ENCODE assay signal across 32 cellular contexts in the genomic region with DNA sequence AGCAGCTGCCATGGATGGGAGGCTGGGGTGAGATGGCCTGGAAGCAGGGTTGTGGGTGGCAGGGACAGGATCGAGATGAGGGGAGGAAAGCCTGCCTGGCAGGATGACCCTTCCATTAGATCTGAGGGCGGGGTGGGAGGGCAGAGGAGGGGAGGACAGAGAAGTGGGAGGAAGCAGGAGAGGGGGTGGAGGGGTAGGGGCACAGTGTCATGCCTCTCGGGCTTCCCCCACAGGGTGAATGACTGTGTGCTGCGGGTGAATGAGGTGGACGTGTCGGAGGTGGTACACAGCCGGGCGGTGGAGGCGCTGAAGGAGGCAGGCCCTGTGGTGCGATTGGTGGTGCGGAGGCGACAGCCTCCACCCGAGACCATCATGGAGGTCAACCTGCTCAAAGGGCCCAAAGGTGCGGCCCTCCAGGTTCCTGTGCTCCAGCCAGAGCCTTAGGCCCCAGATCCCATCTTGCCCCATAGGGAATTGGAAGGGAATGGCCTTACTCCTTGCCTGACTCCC. TPM values are rescaled to one million over a fixed set of nuclear protein-coding genes. Genes with fewer than 3 reads are reported as not detected.
"Had no signal": no experiment of that assay in that cellular context is flagged by ENCODE, and none has a peak within 500 bp of the region (broad histone marks: within the 10 kb centered on the region; RNA-seq: fewer than 3 reads in every experiment).

No MANE protein-coding gene starts in this region.

- H3K9me3 ChIP-seq: ascending aorta had no signal

- H3K27me3 ChIP-seq: ascending aorta had no signal

- H3K4me3 ChIP-seq: ascending aorta, cardiac muscle cell had no signal

- H3K36me3 ChIP-seq: ascending aorta, cardiac muscle cell had no signal

- DNase-seq: activated B cell treated with CpG ODN at 0.5 μM for 24 hours; activated CD4-positive, alpha-beta memory T cell treated with anti-CD3 and anti-CD28 coated beads for 36 hours; activated CD4-positive, alpha-beta T cell treated with anti-CD3 and anti-CD28 coated beads for 4 hours; activated CD4-positive, alpha-beta T cell treated with anti-CD3 and anti-CD28 coated beads, Interleukin-2, amount 10 ng/mL, durations not matched to agents 24 days and 14 days; activated CD4-positive, alpha-beta T cell treated with anti-CD3 and anti-CD28 coated beads, Interleukin-2, amount 50 U/mL, for 1 hour; activated CD4-positive, alpha-beta T cell treated with anti-CD3 and anti-CD28 coated beads, Interleukin-2, amount 50 U/mL, for 4 hours; activated CD4-positive, CD25-positive, alpha-beta regulatory T cell treated with anti-CD3 and anti-CD28 coated beads, Interleukin-2, amount 50 U/mL, for 72 hours; activated CD8-positive, alpha-beta memory T cell treated with anti-CD3 and anti-CD28 coated beads, Interleukin-2, amount 50 U/mL, for 4 hours; activated CD8-positive, alpha-beta T cell treated with anti-CD3 and anti-CD28 coated beads for 36 hours; activated gamma-delta T cell; activated naive CD4-positive, alpha-beta T cell treated with anti-CD3 and anti-CD28 coated beads, Interleukin-2, amount 10 ng/mL, durations not matched to agents 7 days and 5 days; activated naive CD4-positive, alpha-beta T cell treated with Interleukin-2 at 50 U/mL for 16 hours; activated naive CD8-positive, alpha-beta T cell treated with anti-CD3 and anti-CD28 coated beads, Interleukin-2, amount 10 ng/mL, durations not matched to agents 7 days and 5 days; activated naive CD8-positive, alpha-beta T cell treated with anti-CD3 and anti-CD28 coated beads, Interleukin-2, amount 50 U/mL, for 24 hours; activated T-cell treated with anti-CD3 and anti-CD28 coated beads for 4 hours; activated T-cell treated with anti-CD3 and anti-CD28 coated beads, Interleukin-2, amount 50 U/mL, for 1 hour; activated T-cell treated with anti-CD3 and anti-CD28 coated beads, Interleukin-2, amount 50 U/mL, for 4 hours; activated T-cell treated with anti-CD3 and anti-CD28 coated beads, Interleukin-2, amount 50 U/mL, for 72 hours; amygdala; anterior cingulate cortex; caudate nucleus; cerebellar nuclear complex; T-helper 1 cell; T-helper 2 cell; T-helper 9 cell had no signal

- H3K27ac ChIP-seq: ascending aorta, cardiac muscle cell, VCaP had no signal

RNA-seq across cellular contexts. Expression of a gene that starts 26.4 kb away (rescaled TPM):
- total RNA-seq: activated B cell treated with CpG ODN at 0.5 μM for 24 hours; activated CD4-positive, alpha-beta memory T cell treated with anti-CD3 and anti-CD28 coated beads for 36 hours; activated CD8-positive, alpha-beta memory T cell treated with anti-CD3 and anti-CD28 coated beads for 36 hours; activated CD8-positive, alpha-beta T cell treated with anti-CD3 and anti-CD28 coated beads for 36 hours; activated naive CD8-positive, alpha-beta T cell treated with anti-CD3 and anti-CD28 coated beads, Interleukin-2, amount 10 ng/mL, durations not matched to agents 7 days and 5 days; activated T-cell treated with anti-CD3 and anti-CD28 coated beads, Interleukin-2, amount 50 U/mL, for 4 hours; activated T-helper 1 cell treated with anti-CD3 and anti-CD28 coated beads, Interleukin-12 subunit alpha, Interleukin-12 subunit beta, Interleukin-2, Interleukin-4 antibody, amounts not matched to agents 30 ng/mL and 10 ng/mL and 1 ng/mL, durations not matched to agents 14 hours and 24 hours and 36 hours; ascending aorta; bronchial epithelial cell; cardiac muscle cell; chondrocyte had no signal
